Comparison of ENCODE assay signal across 23 cellular contexts in the genomic region with DNA sequence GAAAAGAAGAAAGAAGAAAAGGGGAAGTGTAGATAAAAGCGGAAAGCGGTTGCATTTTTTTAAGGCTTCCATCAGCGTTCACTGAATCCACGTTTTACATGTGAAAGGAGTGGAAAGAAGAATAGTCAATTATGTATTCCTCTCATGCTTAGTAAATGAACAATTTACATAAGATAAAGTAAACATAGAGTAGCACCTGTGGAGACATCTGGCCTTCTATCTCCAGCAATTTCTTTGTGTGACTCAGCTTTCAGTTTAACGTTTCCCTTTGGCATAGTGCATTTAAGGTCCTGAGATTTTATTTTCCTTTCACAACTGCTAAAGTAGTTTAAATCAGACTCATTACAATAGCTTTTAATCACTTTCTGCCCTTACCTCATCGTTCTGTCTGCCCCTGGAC.
DNase-seq lines count a peak whose midpoint lies in the region; ATAC-seq, FAIRE-seq and TF ChIP-seq lines count a peak whose summit lies in the region.
"Had no signal": no experiment of that assay in that cellular context is flagged by ENCODE, and none has a peak within 500 bp of the region (broad histone marks: within the 10 kb centered on the region; RNA-seq: fewer than 3 reads in every experiment).

No MANE protein-coding gene starts in this region.

- 0 out of 2 replicates have a peak, but pooled peaks cover 11% of the 10 kb centered on the region for H3K4me1 ChIP-seq in GM23338 (ENCODE audit: insufficient read depth)
- no peaks in the 10 kb centered on the region for H3K4me1 ChIP-seq in astrocyte (ENCODE audit: insufficient read depth, low read length)
- H3K4me1 ChIP-seq in spleen: no peaks in the 10 kb centered on the region
- H3K4me1 ChIP-seq: BLaER1 had no signal

- no peak for FAIRE-seq in astrocyte (lab: Jason Lieb, UNC)

- no peak for ATAC-seq in GM23338
- ATAC-seq: Panc1, Right ventricle myocardium inferior had no signal

- no peaks in the 10 kb centered on the region for H4K20me1 ChIP-seq in GM23338 (replicated peaks; ENCODE audit: insufficient read depth)
- no peaks in the 10 kb centered on the region for H4K20me1 ChIP-seq in astrocyte (ENCODE audit: insufficient read depth, low read length)
- H4K20me1 ChIP-seq: BLaER1 had no signal

- TF ChIP-seq POLR2A in spleen (IDR thresholded peaks at IDR 0.05): no peak

- no peak for TF ChIP-seq CTCF in GM23338 (conservative IDR thresholded peaks at IDR 0.05; ENCODE audit: low read depth in 2 of 2)
- no peak for TF ChIP-seq CTCF in astrocyte (IDR thresholded peaks at IDR 0.05; ENCODE audit: insufficient read depth, low read depth, low read length)
- TF ChIP-seq CTCF in spleen (IDR thresholded peaks at IDR 0.05 in 8 of 11, conservative IDR thresholded peaks at IDR 0.05 in 3 of 11): no peak

- WGBS in spleen, 5 donors: 67 to 72% (median 69%) methylated on average over 6 of the region's 6 CpGs

- H3K9me2 ChIP-seq in GM23338 (ENCODE audit: insufficient read depth): peaks cover 4% of the 10 kb centered on the region

- H3K27me3 Mint-ChIP-seq in GM23338 (ENCODE audit: insufficient read depth, low read depth, poor library complexity) (no peaks in the 10 kb centered on the region), astrocyte (ENCODE audit: low read depth, unreplicated experiment) (peaks cover 2% of the 10 kb centered on the region)
- H3K27me3 Mint-ChIP-seq: CD4-positive, alpha-beta memory T cell had no signal

- no peak overlapping the region for H3K4me3 ChIP-seq in GM23338
- no peak overlapping the region for H3K4me3 ChIP-seq in astrocyte (ENCODE audit: insufficient read depth, low read depth, low read length)
- H3K4me3 ChIP-seq in spleen: no peak overlapping the region
- H3K4me3 ChIP-seq: BLaER1, GM23248 had no signal

- H3K27ac ChIP-seq in GM23338 (ENCODE audit: low read depth): peak overlapping the region; percentile 65
- no peak overlapping the region for H3K27ac ChIP-seq in astrocyte (ENCODE audit: low read depth, low read length)
- H3K27ac ChIP-seq in spleen: no peak overlapping the region
- H3K27ac ChIP-seq: BLaER1, GM23248 had no signal

- peaks cover 29% of the 10 kb centered on the region for H3K9me3 Mint-ChIP-seq in GM23338
- H3K9me3 Mint-ChIP-seq in astrocyte (ENCODE audit: unreplicated experiment): peaks cover 4% of the 10 kb centered on the region

- H3K27ac Mint-ChIP-seq in GM23338 (peak overlapping the region; percentile 19; the same call in 1 of the 2 replicates), astrocyte (ENCODE audit: unreplicated experiment) (peak overlapping the region; percentile 35)
- H3K27ac Mint-ChIP-seq: CD4-positive, alpha-beta memory T cell had no signal

- H3K4me1 Mint-ChIP-seq in GM23338 (peaks cover 10% of the 10 kb centered on the region), astrocyte (ENCODE audit: low read depth, unreplicated experiment) (peaks cover 4% of the 10 kb centered on the region)
- H3K4me1 Mint-ChIP-seq: CD4-positive, alpha-beta memory T cell had no signal

- no peaks in the 10 kb centered on the region; the same call in 1 of the 2 replicates for H3K36me3 ChIP-seq in GM23338 (ENCODE audit: insufficient read depth)
- H3K36me3 ChIP-seq in astrocyte (ENCODE audit: insufficient read depth, low read length): no peaks in the 10 kb centered on the region
- H3K36me3 ChIP-seq in spleen: no peaks in the 10 kb centered on the region
- H3K36me3 ChIP-seq: BLaER1 had no signal

- H3K36me3 Mint-ChIP-seq in GM23338 (ENCODE audit: low read depth): peaks cover 40% of the 10 kb centered on the region
- no peaks in the 10 kb centered on the region for H3K36me3 Mint-ChIP-seq in astrocyte (ENCODE audit: low read depth, unreplicated experiment)
- H3K36me3 Mint-ChIP-seq: CD4-positive, alpha-beta memory T cell had no signal

- H3K9me3 ChIP-seq in astrocyte (ENCODE audit: insufficient read depth, low read depth, low read length): no peaks in the 10 kb centered on the region
- peaks cover 0 to 13% (median 0%) of the 10 kb centered on the region in 8 donors for H3K9me3 ChIP-seq in spleen

- H2AFZ ChIP-seq in GM23338: no peak overlapping the region
- H2AFZ ChIP-seq in astrocyte (ENCODE audit: low read depth, low read length): no peak overlapping the region
- H2AFZ ChIP-seq: GM23248 had no signal

- H3K4me2 ChIP-seq in GM23338: no peak overlapping the region
- H3K4me2 ChIP-seq in astrocyte (ENCODE audit: low read length): no peak overlapping the region
- H3K4me2 ChIP-seq: BLaER1 had no signal

- H3K27me3 ChIP-seq in GM23338 (ENCODE audit: insufficient read depth): no peaks in the 10 kb centered on the region
- H3K27me3 ChIP-seq in astrocyte (ENCODE audit: insufficient read depth, low read length): no peaks in the 10 kb centered on the region
- no peaks in the 10 kb centered on the region for H3K27me3 ChIP-seq in spleen (replicated peaks in 1 of 7)
- H3K27me3 ChIP-seq: BLaER1 had no signal

- H3K9ac ChIP-seq in astrocyte (ENCODE audit: low read length): no peak overlapping the region
- H3K9ac ChIP-seq: BLaER1, GM23248 had no signal

- intact Hi-C loops in spleen (cut with DNase I; ENCODE audit: low total_unique reads): no loop called here

- DNase-seq in COR-L47 (lab: John Stamatoyannopoulos, UW) (peak; percentile 4), GM23338 (ENCODE audit: low spot score) (peak; percentile 30), NOMO-1 treated with DMSO at 0.1 percent for 48 hours (lab: John Stamatoyannopoulos, UW; ENCODE audit: unreplicated experiment) (peak; percentile 55), astrocyte (ENCODE audit: low read depth) (no peak), NCI-H2107 (lab: John Stamatoyannopoulos, UW) (no peak), spleen (no peak), NAMALWA (ENCODE audit: low spot score) (no peak)
- DNase-seq: Calu3; CD4-positive, alpha-beta memory T cell; DMS79 treated with DMSO at 0.1 percent for 48 hours; GM23248; KG1; NCI-H1092 treated with DMSO at 0.1 percent for 48 hours; NCI-H146; NCI-H2029 treated with DMSO at 0.1 percent for 48 hours; NCI-H2171 treated with DMSO at 0.1 percent for 48 hours; NCI-H446; NCI-H526 treated with DMSO at 0.1 percent for 48 hours; SW 1271; T-helper 2 cell had no signal

- H3K79me2 ChIP-seq in GM23338 (replicated peaks; ENCODE audit: insufficient read depth) (no peaks in the 10 kb centered on the region), astrocyte (ENCODE audit: insufficient read depth, low read length) (no peaks in the 10 kb centered on the region)

- H3F3A ChIP-seq in GM23338 (replicated peaks; ENCODE audit: low read depth): no peaks in the 10 kb centered on the region

- no peak overlapping the region for H3K4me3 Mint-ChIP-seq in GM23338
- no peak overlapping the region for H3K4me3 Mint-ChIP-seq in astrocyte (ENCODE audit: unreplicated experiment)
- H3K4me3 Mint-ChIP-seq: CD4-positive, alpha-beta memory T cell had no signal

TF ChIP-seq in GM23338, 12 proteins besides CTCF, POLR2A, EP300 and RAD21:
- TF ChIP-seq EZH2phosphoT487 (IDR thresholded peaks at IDR 0.05; ENCODE audit: unreplicated experiment) (no peak), NANOG (IDR thresholded peaks at IDR 0.05; ENCODE audit: borderline replicate concordance) (peak; percentile 52)

Comparison
In these comparisons a context has a peak if more than half of its experiments do, and no peak if none do; other contexts are left out.
1. DNase-seq: peak in COR-L47 (single experiment), GM23338 (single experiment) and NOMO-1 treated with DMSO at 0.1 percent for 48 hours (single experiment); none in astrocyte (single experiment), NCI-H2107 (single experiment), spleen (single experiment) and NAMALWA (single experiment).